In the genomic region with DNA sequence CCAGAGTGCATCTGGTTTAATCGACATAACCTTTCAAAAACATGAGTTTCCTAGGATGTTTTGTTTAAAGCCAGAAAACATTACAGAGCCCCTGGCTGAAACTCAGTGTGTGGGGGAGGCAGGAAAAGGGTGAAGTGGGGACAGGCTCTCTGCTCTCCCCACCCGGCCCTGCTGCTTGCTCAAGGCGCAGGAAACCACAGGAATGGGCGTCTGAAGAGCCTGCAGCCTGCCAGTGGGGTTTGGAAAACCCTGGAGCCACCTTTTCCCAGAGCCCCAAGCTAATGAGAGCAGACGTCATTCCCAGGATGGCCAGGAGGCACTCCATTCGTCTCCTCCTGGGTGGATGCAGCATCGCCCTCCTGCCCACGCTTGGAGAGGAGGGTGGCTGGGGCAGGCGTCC, we compare ENCODE assay signal across 12 cellular contexts.
DNase-seq lines count a peak whose midpoint lies in the region; ATAC-seq and TF ChIP-seq lines count a peak whose summit lies in the region.
"Had no signal": no experiment of that assay in that cellular context is flagged by ENCODE, and none has a peak within 500 bp of the region (broad histone marks: within the 10 kb centered on the region; RNA-seq: fewer than 3 reads in every experiment).

No MANE protein-coding gene starts in this region.

- POLR2A ChIA-PET in WTC11 (lab: Charles Lee), result no interaction called here

- peak; percentile 49 for DNase-seq in DMS 273 (lab: John Stamatoyannopoulos, UW; ENCODE audit: unreplicated experiment)
- no peak for DNase-seq in DMS 273 treated with DMSO at 0.1 percent for 48 hours (lab: John Stamatoyannopoulos, UW)
- DNase-seq in WTC11 (ENCODE audit: low spot score), result no peak
- no peak for DNase-seq in glutamatergic neuron
- peak; percentile 70 for DNase-seq in stromal cell of bone marrow (ENCODE audit: low read depth)
- DNase-seq in NCI-H2171 treated with DMSO at 0.1 percent for 48 hours (lab: John Stamatoyannopoulos, UW), result no peak
- no peak for DNase-seq in activated naive CD4-positive, alpha-beta T cell (lab: John Stamatoyannopoulos, UW)
- DNase-seq in MV-4-11 (lab: John Stamatoyannopoulos, UW), result no peak
- DNase-seq: activated CD4-positive, alpha-beta T cell treated with anti-CD3 and anti-CD28 coated beads for 36 hours; NCI-H774 had no signal

- ATAC-seq in WTC11, result peak; percentile 17
- ATAC-seq: activated CD4-positive, alpha-beta T cell treated with anti-CD3 and anti-CD28 coated beads for 36 hours had no signal

- H3K36me3 Mint-ChIP-seq in WTC11 (no peaks in the 10 kb centered on the region), glutamatergic neuron (ENCODE audit: unreplicated experiment) (no peaks in the 10 kb centered on the region)

- H3K27me3 Mint-ChIP-seq in WTC11 (ENCODE audit: low read depth) (no peaks in the 10 kb centered on the region; the same call in 1 of the 2 replicates), glutamatergic neuron (ENCODE audit: unreplicated experiment) (peaks cover 18% of the 10 kb centered on the region)

- CTCF ChIA-PET in WTC11 (lab: Charles Lee), result no interaction called here

- H3K9me3 Mint-ChIP-seq in WTC11 (no peaks in the 10 kb centered on the region; the same call in 1 of the 2 replicates), glutamatergic neuron (ENCODE audit: unreplicated experiment) (peaks cover 25% of the 10 kb centered on the region)
- H3K9me3 Mint-ChIP-seq: activated T-helper 2 cell treated with anti-CD3 and anti-CD28 coated beads, Interferon-gamma antibody, Interleukin-2, Interleukin-4, amounts not matched to agents 10 μg/mL and 5 μg/mL and 100 μg/mL, durations not matched to agents 14 hours and 24 hours and 36 hours had no signal

- H3K4me1 Mint-ChIP-seq in WTC11 (peaks cover 20% of the 10 kb centered on the region), glutamatergic neuron (ENCODE audit: low read depth, unreplicated experiment) (peaks cover 45% of the 10 kb centered on the region)
- H3K4me1 Mint-ChIP-seq: activated CD4-positive, alpha-beta T cell treated with anti-CD3 and anti-CD28 coated beads for 36 hours had no signal

- no peak for TF ChIP-seq CTCF in WTC11 (IDR thresholded peaks at IDR 0.05)
- TF ChIP-seq CTCF in glutamatergic neuron (IDR thresholded peaks at IDR 0.05; ENCODE audit: partially characterized antibody, unreplicated experiment), result no peak

- H3K4me3 Mint-ChIP-seq in WTC11, result no peak overlapping the region
- peak overlapping the region; percentile 21 for H3K4me3 Mint-ChIP-seq in glutamatergic neuron (ENCODE audit: unreplicated experiment)
- H3K4me3 Mint-ChIP-seq: activated CD4-positive, alpha-beta T cell treated with anti-CD3 and anti-CD28 coated beads for 36 hours had no signal

- H3K27ac Mint-ChIP-seq in WTC11 (no peak overlapping the region), glutamatergic neuron (ENCODE audit: unreplicated experiment) (peak overlapping the region; percentile 80)
- H3K27ac Mint-ChIP-seq: activated CD4-positive, alpha-beta T cell treated with anti-CD3 and anti-CD28 coated beads for 36 hours; activated T-helper 2 cell treated with anti-CD3 and anti-CD28 coated beads, Interferon-gamma antibody, Interleukin-2, Interleukin-4, amounts not matched to agents 10 μg/mL and 5 μg/mL and 100 μg/mL, durations not matched to agents 14 hours and 24 hours and 36 hours; progenitor cell of endocrine pancreas had no signal

TF ChIP-seq in WTC11, 78 proteins besides CTCF, POLR2A, EP300 and RAD21:
- TF ChIP-seq, protein P1, sequence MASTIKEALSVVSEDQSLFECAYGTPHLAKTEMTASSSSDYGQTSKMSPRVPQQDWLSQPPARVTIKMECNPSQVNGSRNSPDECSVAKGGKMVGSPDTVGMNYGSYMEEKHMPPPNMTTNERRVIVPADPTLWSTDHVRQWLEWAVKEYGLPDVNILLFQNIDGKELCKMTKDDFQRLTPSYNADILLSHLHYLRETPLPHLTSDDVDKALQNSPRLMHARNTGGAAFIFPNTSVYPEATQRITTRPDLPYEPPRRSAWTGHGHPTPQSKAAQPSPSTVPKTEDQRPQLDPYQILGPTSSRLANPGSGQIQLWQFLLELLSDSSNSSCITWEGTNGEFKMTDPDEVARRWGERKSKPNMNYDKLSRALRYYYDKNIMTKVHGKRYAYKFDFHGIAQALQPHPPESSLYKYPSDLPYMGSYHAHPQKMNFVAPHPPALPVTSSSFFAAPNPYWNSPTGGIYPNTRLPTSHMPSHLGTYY (CRISPR knock-in tag; IDR thresholded peaks at IDR 0.05), result no peak
- TF ChIP-seq TP53 (CRISPR knock-in tag; IDR thresholded peaks at IDR 0.05) (no peak), NR2C2 (CRISPR knock-in tag; IDR thresholded peaks at IDR 0.05) (no peak), SMAD4 (CRISPR knock-in tag; IDR thresholded peaks at IDR 0.05) (no peak)

Comparison
In these comparisons a context has a peak if more than half of its experiments do, and no peak if none do; other contexts are left out.
1. DNase-seq: peak in DMS 273 (single experiment) and stromal cell of bone marrow (single experiment); none in DMS 273 treated with DMSO at 0.1 percent for 48 hours (single experiment), WTC11 (single experiment), glutamatergic neuron (single experiment), NCI-H2171 treated with DMSO at 0.1 percent for 48 hours (single experiment), activated naive CD4-positive, alpha-beta T cell (0 of 4) and MV-4-11 (single experiment).